11 cellular contexts compared by ENCODE assay signal in the genomic region with DNA sequence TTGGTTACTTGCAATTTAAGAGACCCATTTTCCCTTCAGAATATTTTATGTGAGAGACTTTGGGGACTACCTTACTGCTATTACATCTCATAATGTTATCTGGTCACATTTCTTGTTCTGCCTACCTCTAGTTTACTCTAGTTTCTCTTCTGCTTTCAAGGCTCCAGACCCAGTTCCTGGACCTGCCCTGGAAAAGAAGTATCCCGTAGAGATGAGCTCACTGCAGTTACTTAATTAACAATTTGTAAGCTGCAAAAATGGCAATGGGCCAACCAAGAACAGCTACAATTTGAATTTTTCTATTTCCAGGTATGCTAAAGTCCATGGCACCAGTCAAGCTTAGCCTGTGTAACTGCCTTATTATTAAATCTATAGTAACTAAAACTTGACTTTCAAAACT. TPM values are rescaled to one million over a fixed set of nuclear protein-coding genes. Genes with fewer than 3 reads are reported as not detected.
DNase-seq lines count a peak whose midpoint lies in the region; ATAC-seq, FAIRE-seq and TF ChIP-seq lines count a peak whose summit lies in the region.
"Had no signal": no experiment of that assay in that cellular context is flagged by ENCODE, and none has a peak within 500 bp of the region (broad histone marks: within the 10 kb centered on the region; RNA-seq: fewer than 3 reads in every experiment).

No MANE protein-coding gene starts in this region.

- FAIRE-seq in GM19239 (lab: Jason Lieb, UNC), result peak; percentile 94

- intact Hi-C loops in activated CD8-positive, alpha-beta T cell treated with anti-CD3 and anti-CD28 coated beads for 36 hours (cut with micrococcal nuclease), result loop anchor here (5.0 kb wide), 1 partner anchor 130 kb away; no protein-coding TSS in a partner anchor
- intact Hi-C loops in heart right ventricle (cut with DNase I), result no loop called here

- 47 to 60% methylated on average over 1 of the region's 1 CpG for WGBS in heart right ventricle, 2 donors

- peaks cover 74 to 90% (median 89%) of the 10 kb centered on the region in 3 donors for H3K4me1 Mint-ChIP-seq in CD8-positive, alpha-beta memory T cell
- peaks cover 68% of the 10 kb centered on the region for H3K4me1 Mint-ChIP-seq in activated CD8-positive, alpha-beta T cell treated with anti-CD3 and anti-CD28 coated beads for 36 hours (ENCODE audit: low read depth)

- peaks cover 48% of the 10 kb centered on the region for H3K4me1 ChIP-seq in CD8-positive, alpha-beta memory T cell (ENCODE audit: insufficient read depth, low read length)
- H3K4me1 ChIP-seq in heart right ventricle, result peaks cover 0 to 70% (median 39%) of the 10 kb centered on the region in 9 donors

- no peaks in the 10 kb centered on the region for H3K36me3 ChIP-seq in CD8-positive, alpha-beta memory T cell (ENCODE audit: insufficient read depth, low read length)
- H3K36me3 ChIP-seq in heart right ventricle, result peaks cover 0 to 15% (median 0%) of the 10 kb centered on the region in 9 donors
- H3K36me3 ChIP-seq: brain microvascular endothelial cell had no signal

- no peaks in the 10 kb centered on the region for H3K9me3 ChIP-seq in CD8-positive, alpha-beta memory T cell (ENCODE audit: low read length)
- H3K9me3 ChIP-seq in heart right ventricle, result no peaks in the 10 kb centered on the region
- H3K9me3 ChIP-seq: heart left ventricle had no signal

- TF ChIP-seq CTCF in activated CD8-positive, alpha-beta T cell treated with anti-CD3 and anti-CD28 coated beads for 36 hours (IDR thresholded peaks at IDR 0.05), result no peak
- no peak for TF ChIP-seq CTCF in heart right ventricle (IDR thresholded peaks at IDR 0.05)

- peak overlapping the region in 7 of 8 donors; percentile 21 to 81 (median 36) for H3K27ac Mint-ChIP-seq in CD8-positive, alpha-beta memory T cell
- peak overlapping the region; percentile 89 for H3K27ac Mint-ChIP-seq in activated CD8-positive, alpha-beta T cell treated with anti-CD3 and anti-CD28 coated beads for 36 hours

- H3K9me3 Mint-ChIP-seq in CD8-positive, alpha-beta memory T cell, result no peaks in the 10 kb centered on the region
- peaks cover 4% of the 10 kb centered on the region for H3K9me3 Mint-ChIP-seq in activated CD8-positive, alpha-beta T cell treated with anti-CD3 and anti-CD28 coated beads for 36 hours

- peak overlapping the region in 3 of 7 donors; percentile 21 to 39 (median 34) for H3K4me3 Mint-ChIP-seq in CD8-positive, alpha-beta memory T cell
- peak overlapping the region; percentile 11 for H3K4me3 Mint-ChIP-seq in activated CD8-positive, alpha-beta T cell treated with anti-CD3 and anti-CD28 coated beads for 36 hours

- no peaks in the 10 kb centered on the region for H3K27me3 Mint-ChIP-seq in CD8-positive, alpha-beta memory T cell
- no peaks in the 10 kb centered on the region for H3K27me3 Mint-ChIP-seq in activated CD8-positive, alpha-beta T cell treated with anti-CD3 and anti-CD28 coated beads for 36 hours

- H3K27ac ChIP-seq in CD8-positive, alpha-beta memory T cell (ENCODE audit: low read depth, low read length), result no peak overlapping the region
- H3K27ac ChIP-seq in heart right ventricle, result no peak overlapping the region
- H3K27ac ChIP-seq: brain microvascular endothelial cell, heart left ventricle had no signal

- peaks cover 0 to 32% (median 4%) of the 10 kb centered on the region in 3 donors for H3K36me3 Mint-ChIP-seq in CD8-positive, alpha-beta memory T cell
- H3K36me3 Mint-ChIP-seq in activated CD8-positive, alpha-beta T cell treated with anti-CD3 and anti-CD28 coated beads for 36 hours (ENCODE audit: low read depth), result peaks cover 51% of the 10 kb centered on the region

- CTCF ChIA-PET in CD8-positive, alpha-beta memory T cell (lab: Charles Lee), result no interaction called here
- CTCF ChIA-PET in activated CD8-positive, alpha-beta T cell treated with anti-CD3 and anti-CD28 coated beads for 36 hours (lab: Charles Lee), result interaction anchor here (0.8 to 1.8 kb wide), 2 partner anchors 17 to 89 kb away, joined by 4 to 5 read pairs; no protein-coding TSS in a partner anchor

- ATAC-seq in HG03064 (IDR thresholded peaks at IDR 0.05; ENCODE audit: low read depth, unreplicated experiment) (peak; percentile 68), heart right ventricle (no peak), HG03159 (IDR thresholded peaks at IDR 0.05; ENCODE audit: unreplicated experiment) (no peak)
- ATAC-seq in activated CD8-positive, alpha-beta T cell treated with anti-CD3 and anti-CD28 coated beads for 36 hours, result no peak

- H3K27me3 ChIP-seq in CD8-positive, alpha-beta memory T cell (ENCODE audit: insufficient read depth, low read length, poor library complexity, severe bottlenecking), result no peaks in the 10 kb centered on the region
- H3K27me3 ChIP-seq in heart right ventricle, result no peaks in the 10 kb centered on the region
- H3K27me3 ChIP-seq: brain microvascular endothelial cell, heart left ventricle had no signal

- POLR2A ChIA-PET in CD8-positive, alpha-beta memory T cell (lab: Charles Lee), result no interaction called here
- POLR2A ChIA-PET in activated CD8-positive, alpha-beta T cell treated with anti-CD3 and anti-CD28 coated beads for 36 hours (lab: Charles Lee), result interaction anchor here (1.0 kb wide), 1 partner anchor 208 kb away, joined by 3 read pairs; no protein-coding TSS in a partner anchor

- no peak for DNase-seq in CD8-positive, alpha-beta memory T cell
- DNase-seq in GM19239 (ENCODE audit: insufficient read length, low spot score) (no peak), 8988T (no peak), hippocampal formation (lab: John Stamatoyannopoulos, UW) (no peak), heart right ventricle (no peak)
- DNase-seq in activated CD8-positive, alpha-beta T cell treated with anti-CD3 and anti-CD28 coated beads for 36 hours, result no peak
- DNase-seq: brain microvascular endothelial cell, heart left ventricle, occipital lobe had no signal

- H3K4me3 ChIP-seq in CD8-positive, alpha-beta memory T cell (ENCODE audit: low read length), result no peak overlapping the region
- no peak overlapping the region for H3K4me3 ChIP-seq in heart right ventricle
- H3K4me3 ChIP-seq: heart left ventricle had no signal

RNA-seq across cellular contexts. Expression of a gene that starts 25.0 kb away (rescaled TPM):
- 100 to 1,000 TPM; 103 to 109 TPM for total RNA-seq in CD8-positive, alpha-beta memory T cell
- 16.6 TPM for polyA plus RNA-seq in CD8-positive, alpha-beta memory T cell
- total RNA-seq in activated CD8-positive, alpha-beta T cell treated with anti-CD3 and anti-CD28 coated beads for 36 hours, result 10 to 100 TPM; 64.8 to 69.1 TPM
- 10 to 100 TPM; 49.1 to 72.5 (median 55.6) TPM for total RNA-seq in heart right ventricle
- 10 to 100 TPM; 13.6 to 22.5 TPM for polyA plus RNA-seq in heart right ventricle

RNA-seq across cellular contexts. Expression of a gene that starts 57.5 kb away (rescaled TPM):
- 1 to 10 TPM; 3.7 to 3.9 TPM for total RNA-seq in CD8-positive, alpha-beta memory T cell
- polyA plus RNA-seq in CD8-positive, alpha-beta memory T cell, result 0.48 TPM
- total RNA-seq in activated CD8-positive, alpha-beta T cell treated with anti-CD3 and anti-CD28 coated beads for 36 hours, result 1 to 10 TPM; 3.7 to 4.7 TPM
- total RNA-seq in heart right ventricle, result under 1 TPM in 9 of 10 donors, not detected in 1; 0.24 to 0.68 (median 0.37) TPM
- polyA plus RNA-seq in heart right ventricle, result under 1 TPM; 0.06 to 0.37 TPM
